ENCODE assay signal across 9 cellular contexts in the genomic region with DNA sequence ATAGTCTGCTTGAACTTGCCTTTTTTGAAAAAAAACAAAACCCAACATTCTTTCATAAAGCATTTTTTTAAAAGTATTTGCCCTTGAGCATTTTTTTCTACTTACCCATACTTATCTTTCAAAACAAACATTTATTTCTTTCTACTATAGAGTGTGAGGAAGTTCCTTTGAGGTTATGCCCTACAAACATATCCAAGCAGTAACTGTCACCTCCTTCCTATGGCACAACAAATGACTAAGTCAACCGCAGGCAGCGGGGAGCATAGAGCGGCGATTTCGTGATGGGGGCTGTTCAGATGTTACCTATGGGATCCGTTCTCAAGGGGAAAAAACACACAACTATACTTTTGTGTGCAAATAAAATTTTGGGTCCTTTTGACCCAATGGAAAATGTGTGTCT. TPM values are rescaled to one million over a fixed set of nuclear protein-coding genes. Genes with fewer than 3 reads are reported as not detected.
A peak's percentile ranks its signal among the peaks of the same experiment; 100 is the strongest.
DNase-seq lines count a peak whose midpoint lies in the region; ATAC-seq, FAIRE-seq and TF ChIP-seq lines count a peak whose summit lies in the region.
"Had no signal": no experiment of that assay in that cellular context is flagged by ENCODE, and none has a peak within 500 bp of the region (broad histone marks: within the 10 kb centered on the region; RNA-seq: fewer than 3 reads in every experiment).

No MANE protein-coding gene starts in this region.

- dilution Hi-C loops in keratinocyte (cut with MboI; ENCODE audit: extremely low pct_ligation_motif_present, low sequenced_read_pairs): no loop called here

- no peaks in the 10 kb centered on the region for H3K9me3 ChIP-seq in keratinocyte (ENCODE audit: control insufficient read depth, low read depth, low read length)
- H3K9me3 ChIP-seq in suprapubic skin: no peaks in the 10 kb centered on the region

- H3K4me1 ChIP-seq in keratinocyte (ENCODE audit: control insufficient read depth, extremely low read depth, insufficient read depth, low read length) (peaks cover 34% of the 10 kb centered on the region), suprapubic skin (peaks cover 14% of the 10 kb centered on the region)

- FAIRE-seq in keratinocyte (lab: Jason Lieb, UNC) (no peak), RCC 7860 (lab: Jason Lieb, UNC) (no peak)

- CTCF ChIA-PET in activated CD8-positive, alpha-beta memory T cell treated with anti-CD3 and anti-CD28 coated beads, Interleukin-2, amount 10 ng/mL, durations not matched to agents 7 days and 5 days (lab: Charles Lee): no interaction called here

- H3K27me3 Mint-ChIP-seq in activated CD8-positive, alpha-beta memory T cell treated with anti-CD3 and anti-CD28 coated beads, Interleukin-2, amount 10 ng/mL, durations not matched to agents 7 days and 5 days: no peaks in the 10 kb centered on the region

- peak overlapping the region; percentile 46 for H3K4me2 ChIP-seq in keratinocyte (ENCODE audit: control insufficient read depth, extremely low read depth, insufficient read depth, low read depth, low read length)

- H3K36me3 ChIP-seq in keratinocyte (ENCODE audit: control insufficient read depth in 2 of 2, extremely low read depth in 1 of 2, insufficient read depth in 2 of 2, low read length in 2 of 2) (no peaks in the 10 kb centered on the region), suprapubic skin (no peaks in the 10 kb centered on the region)

- H3K9me1 ChIP-seq in keratinocyte (ENCODE audit: control insufficient read depth, extremely low read depth, insufficient read depth, low read length): no peaks in the 10 kb centered on the region

- no peak for TF ChIP-seq CTCF in keratinocyte (optimal IDR thresholded peaks at IDR 0.05 in 1 of 3, IDR thresholded peaks at IDR 0.05 in 1 of 3, conservative IDR thresholded peaks at IDR 0.05 in 1 of 3; ENCODE audit: extremely low read depth in 1 of 3, insufficient read depth in 2 of 3, low read length in 3 of 3)
- TF ChIP-seq CTCF in suprapubic skin (IDR thresholded peaks at IDR 0.05): no peak

- H4K20me1 ChIP-seq in keratinocyte (ENCODE audit: control insufficient read depth, extremely low read depth, insufficient read depth, low read length): no peaks in the 10 kb centered on the region

- WGBS in suprapubic skin: 61% methylated on average over 6 of the region's 6 CpGs

- peak; percentile 53 for DNase-seq in CD1c-positive myeloid dendritic cell (ENCODE audit: extremely low spot score)
- peak; percentile 26 for DNase-seq in HPDE6-E6E7 (ENCODE audit: extremely low spot score)
- peak; percentile 83 for DNase-seq in activated CD8-positive, alpha-beta memory T cell treated with anti-CD3 and anti-CD28 coated beads, Interleukin-2, amount 10 ng/mL, durations not matched to agents 7 days and 5 days
- no peak for DNase-seq in keratinocyte (ENCODE audit: low read depth, low spot score)
- no peak for DNase-seq in NCI-H1417 treated with DMSO at 0.1 percent for 48 hours (lab: John Stamatoyannopoulos, UW)
- no peak for DNase-seq in NCI-H1105 (lab: John Stamatoyannopoulos, UW)
- no peak for DNase-seq in RCC 7860 (ENCODE audit: low spot score)
- no peak for DNase-seq in suprapubic skin (ENCODE audit: low spot score in 2 of 2)
- DNase-seq: NCI-H2227 treated with DMSO at 0.1 percent for 48 hours had no signal

- no peak for TF ChIP-seq POLR2A in suprapubic skin (IDR thresholded peaks at IDR 0.05)

- no peak for TF ChIP-seq EP300 in suprapubic skin (IDR thresholded peaks at IDR 0.05)

- H3K27me3 ChIP-seq in keratinocyte (ENCODE audit: control insufficient read depth, extremely low read depth, insufficient read depth, low read length) (no peaks in the 10 kb centered on the region), suprapubic skin (no peaks in the 10 kb centered on the region)

- no peaks in the 10 kb centered on the region for H3K9me3 Mint-ChIP-seq in activated CD8-positive, alpha-beta memory T cell treated with anti-CD3 and anti-CD28 coated beads, Interleukin-2, amount 10 ng/mL, durations not matched to agents 7 days and 5 days (ENCODE audit: low read depth)

- peaks cover 86% of the 10 kb centered on the region for H3K4me1 Mint-ChIP-seq in activated CD8-positive, alpha-beta memory T cell treated with anti-CD3 and anti-CD28 coated beads, Interleukin-2, amount 10 ng/mL, durations not matched to agents 7 days and 5 days

- peak overlapping the region; percentile 83 for H3K27ac Mint-ChIP-seq in activated CD8-positive, alpha-beta memory T cell treated with anti-CD3 and anti-CD28 coated beads, Interleukin-2, amount 10 ng/mL, durations not matched to agents 7 days and 5 days

- peak overlapping the region; percentile 37 for H3K4me3 Mint-ChIP-seq in activated CD8-positive, alpha-beta memory T cell treated with anti-CD3 and anti-CD28 coated beads, Interleukin-2, amount 10 ng/mL, durations not matched to agents 7 days and 5 days

- no peak overlapping the region for H2AFZ ChIP-seq in keratinocyte (ENCODE audit: control insufficient read depth, low read length)

- peak; percentile 68 for ATAC-seq in activated CD8-positive, alpha-beta memory T cell treated with anti-CD3 and anti-CD28 coated beads, Interleukin-2, amount 10 ng/mL, durations not matched to agents 7 days and 5 days

- no peaks in the 10 kb centered on the region for H3K79me2 ChIP-seq in keratinocyte (ENCODE audit: control insufficient read depth, insufficient read depth, low read length)

- H3K4me3 ChIP-seq in keratinocyte (ENCODE audit: control insufficient read depth in 2 of 3, extremely low read depth in 1 of 3, insufficient read depth in 2 of 3, low read depth in 1 of 3, low read length in 3 of 3) (no peak overlapping the region), suprapubic skin (no peak overlapping the region)

- H3K27ac ChIP-seq in keratinocyte (ENCODE audit: control insufficient read depth, insufficient read depth, low read length): no peak overlapping the region
- no peak overlapping the region for H3K27ac ChIP-seq in suprapubic skin

- H3K36me3 Mint-ChIP-seq in activated CD8-positive, alpha-beta memory T cell treated with anti-CD3 and anti-CD28 coated beads, Interleukin-2, amount 10 ng/mL, durations not matched to agents 7 days and 5 days: peaks cover 4% of the 10 kb centered on the region

- H3K9ac ChIP-seq in keratinocyte (ENCODE audit: control insufficient read depth, extremely low read depth, insufficient read depth, low read length): no peak overlapping the region

RNA-seq across cellular contexts. Expression of a gene that starts 19.4 kb away (rescaled TPM):
- 100 to 1,000 TPM in 1 of 2 experiments, 10 to 100 TPM in 1; 73.7 to 126 TPM for total RNA-seq in activated CD8-positive, alpha-beta memory T cell treated with anti-CD3 and anti-CD28 coated beads, Interleukin-2, amount 10 ng/mL, durations not matched to agents 7 days and 5 days
- polyA plus RNA-seq in keratinocyte: 1.7 to 3.6 TPM (median 3.4 TPM) in 3 replicates
- polyA plus RNA-seq in keratinocyte (2011; ENCODE audit: low read depth): 3.0 TPM
- polyA plus RNA-seq in keratinocyte (2011; cell fraction: cytosol; rRNA removed): 1.3 and 2.2 TPM in 2 replicates
- 2.9 and 4.4 TPM in 2 replicates for polyA plus RNA-seq in keratinocyte (2011; cell fraction: nucleus; rRNA removed)
- 3.4 and 4.1 TPM in 2 replicates for polyA plus RNA-seq in keratinocyte (2012; ENCODE audit: low replicate concordance)
- 1.7 to 4.4 TPM (median 4.3 TPM) in 3 replicates for polyA minus RNA-seq in keratinocyte
- 3.5 TPM for polyA minus RNA-seq in keratinocyte (2011; cell fraction: cytosol; rRNA and poly(A)+ RNA removed)
- 1.6 and 3.1 TPM in 2 replicates for polyA minus RNA-seq in keratinocyte (2011; cell fraction: nucleus; rRNA and poly(A)+ RNA removed)
- total RNA-seq in suprapubic skin: 100 to 1,000 TPM; 113 to 381 (median 206) TPM

Comparison
In these comparisons a context has a peak if more than half of its experiments do, and no peak if none do; other contexts are left out.
1. DNase-seq: peak in CD1c-positive myeloid dendritic cell (single experiment), HPDE6-E6E7 (single experiment) and activated CD8-positive, alpha-beta memory T cell treated with anti-CD3 and anti-CD28 coated beads, Interleukin-2, amount 10 ng/mL, durations not matched to agents 7 days and 5 days (single experiment); none in keratinocyte (single experiment), NCI-H1417 treated with DMSO at 0.1 percent for 48 hours (single experiment), NCI-H1105 (single experiment), RCC 7860 (single experiment) and suprapubic skin (0 of 2).